In genomic region chr17:81365601-81366585, GRCh38 we compare ENCODE assay signal across 8 cellular contexts. TPM values are rescaled to one million over a fixed set of nuclear protein-coding genes. Genes with fewer than 3 reads are reported as not detected.
DNase-seq lines count a peak whose midpoint lies in the region; ATAC-seq and TF ChIP-seq lines count a peak whose summit lies in the region.

No MANE protein-coding gene starts in this region.

- H3K27me3 ChIP-seq in mammary epithelial cell (ENCODE audit: insufficient read depth, low read length), result peaks cover 5% of the 10 kb centered on the region

- H4K20me1 ChIP-seq in mammary epithelial cell (ENCODE audit: insufficient read depth, low read length), result no peaks in the 10 kb centered on the region

- H3K9me3 ChIP-seq in mammary epithelial cell (replicated peaks; ENCODE audit: insufficient read depth, low read length) (no peaks in the 10 kb centered on the region), mucosa of descending colon (no peaks in the 10 kb centered on the region)

- BruUV-seq in mammary epithelial cell (replicated peaks; lab: Mats Ljungman, UMichigan), result no TSS peak

- peak overlapping the region; percentile 83 for H3K4me2 ChIP-seq in mammary epithelial cell (ENCODE audit: insufficient read depth, low read depth, low read length)

- H3K9ac ChIP-seq in mammary epithelial cell (ENCODE audit: insufficient read depth, low read length), result peak overlapping the region; percentile 23

- H3K36me3 ChIP-seq in mammary epithelial cell (ENCODE audit: insufficient read depth, low read length) (no peaks in the 10 kb centered on the region), mucosa of descending colon (ENCODE audit: low read depth) (no peaks in the 10 kb centered on the region)

- WGBS in mammary epithelial cell (ENCODE audit: low coverage, missing lambda C conversion rate), result 4% methylated on average over 24 of the region's 30 CpGs

- TF ChIP-seq CTCF in mammary epithelial cell (conservative IDR thresholded peaks at IDR 0.05 in 1 of 2, IDR thresholded peaks at IDR 0.05 in 1 of 2; ENCODE audit: extremely low read depth in 1 of 2, insufficient read depth in 1 of 2, low read depth in 1 of 2, low read length in 2 of 2), result no peak
- TF ChIP-seq CTCF in mucosa of descending colon (IDR thresholded peaks at IDR 0.05), result no peak

- H3K4me1 ChIP-seq in mammary epithelial cell (ENCODE audit: insufficient read depth, low read length) (peaks cover 23% of the 10 kb centered on the region), mucosa of descending colon (ENCODE audit: low read depth) (peaks cover 20% of the 10 kb centered on the region)

- intact Hi-C loops in mammary epithelial cell (cut with micrococcal nuclease), result loop anchor here (1.0 to 2.0 kb wide), 3 partner anchors 20 to 37 kb away; partner anchors contain the start of gene BAHCC1
- intact Hi-C loops in mucosa of descending colon (cut with DNase I, micrococcal nuclease), result no loop called here

- H3K4me3 ChIP-seq in mammary epithelial cell (replicated peaks in 1 of 3; ENCODE audit: insufficient read depth in 1 of 3, low read depth in 2 of 3, low read length in 3 of 3), result peak overlapping the region in 2 of 3 experiments; percentile 14 to 18
- H3K4me3 ChIP-seq in mucosa of descending colon, result no peak overlapping the region

- peak overlapping the region; percentile 85 for H2AFZ ChIP-seq in mammary epithelial cell (ENCODE audit: low read depth, low read length)

- in situ Hi-C loops in mammary epithelial cell (cut with MboI; ENCODE audit: low sequenced_read_pairs in 2 of 2), result no loop called here

- H3K27ac ChIP-seq in mammary epithelial cell (ENCODE audit: insufficient read depth, low read depth, low read length), result peak overlapping the region; percentile 48

- dilution Hi-C loops in mammary epithelial cell (cut with HindIII; ENCODE audit: low sequenced_read_pairs), result no loop called here

- no peaks in the 10 kb centered on the region for H3K79me2 ChIP-seq in mammary epithelial cell (ENCODE audit: insufficient read depth, low read length)

- ATAC-seq in mucosa of descending colon (peak; percentile 91), GM19397 (IDR thresholded peaks at IDR 0.05; ENCODE audit: unreplicated experiment) (no peak), HG03135 (IDR thresholded peaks at IDR 0.05; ENCODE audit: unreplicated experiment) (no peak), HG03457 (IDR thresholded peaks at IDR 0.05; ENCODE audit: unreplicated experiment) (no peak)

- CTCF ChIA-PET in mammary epithelial cell (lab: Charles Lee; ENCODE audit: low non-redundant PET), result no interaction called here

- peak; percentile 36 for DNase-seq in GDM1 (lab: John Stamatoyannopoulos, UW)
- DNase-seq in NCI-H226, result peak; percentile 95
- DNase-seq in mammary epithelial cell, result peak; percentile 93
- peak; percentile 83 to 85 (median 85) for DNase-seq in mucosa of descending colon
- DNase-seq in NCI-H1092 treated with DMSO at 0.1 percent for 48 hours (lab: John Stamatoyannopoulos, UW), result no peak

RNA-seq across cellular contexts. Expression of gene BAHCC1, which starts 29.4 kb away (rescaled TPM):
- total RNA-seq in mammary epithelial cell, result 1 to 10 TPM; 2.2 to 9.1 TPM
- 1.6 TPM for polyA plus RNA-seq in mammary epithelial cell
- polyA minus RNA-seq in mammary epithelial cell, result 0.67 TPM
- total RNA-seq in mucosa of descending colon, result 10 to 100 TPM; 14.0 to 27.4 (median 16.5) TPM
